ENCODE assay signal across 1 cellular context in genomic region chr12:56437430-56438176, GRCh38.
TF ChIP-seq lines count a peak whose summit lies in the region.

No MANE protein-coding gene starts in this region.

TF ChIP-seq in K562, 482 proteins besides CTCF, POLR2A, EP300 and RAD21 (continued from another document and continues in another):
- no peak for TF ChIP-seq PHF20 (IDR thresholded peaks at IDR 0.05; ENCODE audit: partially characterized antibody)
- peak; percentile 77 for TF ChIP-seq TEAD4 (IDR thresholded peaks at IDR 0.05; ENCODE audit: low read length)
- no peak for TF ChIP-seq TEAD4 (CRISPR knock-in tag; IDR thresholded peaks at IDR 0.05; ENCODE audit: borderline replicate concordance)
- no peak for TF ChIP-seq GATAD2B (IDR thresholded peaks at IDR 0.05; ENCODE audit: borderline replicate concordance)
- peak; percentile 58 for TF ChIP-seq TCF3 (CRISPR knock-in tag; IDR thresholded peaks at IDR 0.05)
- no peak for TF ChIP-seq MED1 (CRISPR knock-in tag; IDR thresholded peaks at IDR 0.05; ENCODE audit: borderline replicate concordance)
- no peak for TF ChIP-seq POLR2B (IDR thresholded peaks at IDR 0.05; ENCODE audit: low read depth, partially characterized antibody)
- TF ChIP-seq BRD9 (IDR thresholded peaks at IDR 0.05; ENCODE audit: low read depth, partially characterized antibody): peak; percentile 30
- no peak for TF ChIP-seq XRCC3 (IDR thresholded peaks at IDR 0.05)
- TF ChIP-seq MCM3 (IDR thresholded peaks at IDR 0.05): no peak
- no peak for TF ChIP-seq ZKSCAN3 (CRISPR knock-in tag; IDR thresholded peaks at IDR 0.05)
- TF ChIP-seq SRSF9 (IDR thresholded peaks at IDR 0.05; ENCODE audit: borderline replicate concordance, low read depth, low read length): no peak
- TF ChIP-seq ATF2 (CRISPR knock-in tag; IDR thresholded peaks at IDR 0.05): no peak
- TF ChIP-seq GTF2B (IDR thresholded peaks at IDR 0.05; ENCODE audit: extremely low read depth, insufficient read length): no peak
- no peak for TF ChIP-seq CCAR2 (IDR thresholded peaks at IDR 0.05; ENCODE audit: low read depth, low read length)
- TF ChIP-seq ZBTB26 (CRISPR knock-in tag; IDR thresholded peaks at IDR 0.05): 0 out of 2 replicates have a peak, but pooled peaks have one; percentile 45
- no peak for TF ChIP-seq NCOA4 (IDR thresholded peaks at IDR 0.05; ENCODE audit: partially characterized antibody)
- peak; percentile 18; the same call in 1 of the 2 replicates for TF ChIP-seq STAT5A (IDR thresholded peaks at IDR 0.05; ENCODE audit: borderline replicate concordance, low read length)
- TF ChIP-seq MITF (IDR thresholded peaks at IDR 0.05): 0 out of 2 replicates have a peak, but pooled peaks have one; percentile 37
- peak; percentile 22; the same call in 1 of the 2 replicates for TF ChIP-seq GABPA (tag; conservative IDR thresholded peaks at IDR 0.05; ENCODE audit: low read depth)
- TF ChIP-seq ZBTB49 (CRISPR knock-in tag; IDR thresholded peaks at IDR 0.05; ENCODE audit: borderline replicate concordance): no peak
- peak; percentile 46; the same call in 1 of the 2 replicates for TF ChIP-seq NFE2 (IDR thresholded peaks at IDR 0.05; ENCODE audit: low read depth)
- no peak for TF ChIP-seq HCFC1 (IDR thresholded peaks at IDR 0.05; ENCODE audit: low read depth, low read length)
- no peak for TF ChIP-seq RFX5 (IDR thresholded peaks at IDR 0.05; ENCODE audit: low read depth, low read length)
- no peak for TF ChIP-seq ZFP91 (CRISPR knock-in tag; IDR thresholded peaks at IDR 0.05)
- no peak for TF ChIP-seq XRCC4 (IDR thresholded peaks at IDR 0.05; ENCODE audit: extremely low read depth, insufficient read depth, insufficient read length)
- TF ChIP-seq HOXB6 (CRISPR knock-in tag; IDR thresholded peaks at IDR 0.05; ENCODE audit: borderline replicate concordance): no peak
- peak; percentile 95 for TF ChIP-seq ESRRA (IDR thresholded peaks at IDR 0.05; ENCODE audit: borderline replicate concordance, low read depth)
- no peak for TF ChIP-seq MEF2A (IDR thresholded peaks at IDR 0.05; ENCODE audit: control insufficient read depth, low read depth, low read length)
- TF ChIP-seq TGIF2 (CRISPR knock-in tag; IDR thresholded peaks at IDR 0.05): no peak
- peak; percentile 75 for TF ChIP-seq ATF7 (IDR thresholded peaks at IDR 0.05)
- TF ChIP-seq ZBTB2 (IDR thresholded peaks at IDR 0.05): no peak; the same call in none of the 2 replicates
- no peak for TF ChIP-seq SUPT5H (IDR thresholded peaks at IDR 0.05)
- no peak for TF ChIP-seq ZBTB33 (CRISPR knock-in tag; IDR thresholded peaks at IDR 0.05)
- TF ChIP-seq ZBTB17 (CRISPR knock-in tag; IDR thresholded peaks at IDR 0.05): peak; percentile 98
- TF ChIP-seq FOSL1 (tag; conservative IDR thresholded peaks at IDR 0.05): 0 out of 2 replicates have a peak, but pooled peaks have one; percentile 26
- TF ChIP-seq GMEB1 (CRISPR knock-in tag; IDR thresholded peaks at IDR 0.05): no peak
- no peak for TF ChIP-seq STAT6 (CRISPR knock-in tag; IDR thresholded peaks at IDR 0.05)
- 0 out of 2 replicates have a peak, but pooled peaks have one; percentile 68 for TF ChIP-seq SMARCE1 (IDR thresholded peaks at IDR 0.05)
- no peak; the same call in 1 of the 2 replicates for TF ChIP-seq NKRF (IDR thresholded peaks at IDR 0.05; ENCODE audit: borderline replicate concordance)
- TF ChIP-seq CREM (IDR thresholded peaks at IDR 0.05; ENCODE audit: low read depth): peak; percentile 67
- no peak for TF ChIP-seq SNAPC5 (CRISPR knock-in tag; IDR thresholded peaks at IDR 0.05)
- peak; percentile 31 for TF ChIP-seq CCNT2 (IDR thresholded peaks at IDR 0.05; ENCODE audit: borderline replicate concordance, extremely low read depth, insufficient read length, low read depth, low read length)
- peak; percentile 83 for TF ChIP-seq RFX1 (IDR thresholded peaks at IDR 0.05)
- TF ChIP-seq HDAC3 (IDR thresholded peaks at IDR 0.05; ENCODE audit: borderline replicate concordance, partially characterized antibody): no peak
